Comparison of ENCODE assay signal across 27 cellular contexts in the genomic region with DNA sequence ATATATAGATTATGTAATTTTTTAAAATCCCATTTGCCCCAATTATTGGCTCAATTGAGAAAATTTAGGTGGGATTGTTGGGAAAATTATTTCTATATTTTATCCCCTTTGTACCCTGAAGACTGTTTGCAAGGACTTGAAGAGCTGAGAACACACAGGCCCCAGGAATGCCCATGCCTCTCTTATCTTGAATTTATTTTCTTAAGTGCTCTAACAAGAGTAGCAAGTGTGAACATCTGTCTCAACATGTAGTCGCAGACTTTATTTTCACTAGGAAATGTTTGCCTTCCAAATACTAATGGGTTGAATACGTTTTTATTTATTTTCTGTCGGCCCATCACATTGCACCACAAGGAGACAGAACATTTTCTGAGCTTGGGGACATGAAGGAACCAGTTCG.
"Had no signal": no experiment of that assay in that cellular context is flagged by ENCODE, and none has a peak within 500 bp of the region (broad histone marks: within the 10 kb centered on the region; RNA-seq: fewer than 3 reads in every experiment).

No MANE protein-coding gene starts in this region.

- H3K27ac ChIP-seq: ascending aorta, VCaP had no signal

- DNase-seq: activated B cell treated with CpG ODN at 0.5 μM for 24 hours; activated CD4-positive, alpha-beta memory T cell treated with anti-CD3 and anti-CD28 coated beads for 36 hours; activated CD4-positive, alpha-beta T cell treated with anti-CD3 and anti-CD28 coated beads for 4 hours; activated CD4-positive, alpha-beta T cell treated with anti-CD3 and anti-CD28 coated beads, Interleukin-2, amount 10 ng/mL, durations not matched to agents 24 days and 14 days; activated CD4-positive, alpha-beta T cell treated with anti-CD3 and anti-CD28 coated beads, Interleukin-2, amount 50 U/mL, for 1 hour; activated CD4-positive, alpha-beta T cell treated with anti-CD3 and anti-CD28 coated beads, Interleukin-2, amount 50 U/mL, for 4 hours; activated CD4-positive, CD25-positive, alpha-beta regulatory T cell treated with anti-CD3 and anti-CD28 coated beads, Interleukin-2, amount 50 U/mL, for 72 hours; activated CD8-positive, alpha-beta memory T cell treated with anti-CD3 and anti-CD28 coated beads, Interleukin-2, amount 10 ng/mL, durations not matched to agents 7 days and 5 days; activated CD8-positive, alpha-beta memory T cell treated with anti-CD3 and anti-CD28 coated beads, Interleukin-2, amount 50 U/mL, for 48 hours; activated CD8-positive, alpha-beta T cell treated with anti-CD3 and anti-CD28 coated beads for 36 hours; activated effector memory CD4-positive, alpha-beta T cell treated with Interleukin-2 at 50 U/mL for 16 hours; activated gamma-delta T cell; activated naive CD4-positive, alpha-beta T cell treated with anti-CD3 and anti-CD28 coated beads, Interleukin-2, amount 10 ng/mL, durations not matched to agents 7 days and 5 days; activated naive CD4-positive, alpha-beta T cell treated with Interleukin-2 at 50 U/mL for 16 hours; activated naive CD8-positive, alpha-beta T cell treated with anti-CD3 and anti-CD28 coated beads, Interleukin-2, amount 10 ng/mL, durations not matched to agents 7 days and 5 days; activated naive CD8-positive, alpha-beta T cell treated with anti-CD3 and anti-CD28 coated beads, Interleukin-2, amount 50 U/mL, for 24 hours; activated T-cell treated with anti-CD3 and anti-CD28 coated beads, Interleukin-2, amount 50 U/mL, for 24 hours; activated T-cell treated with anti-CD3 and anti-CD28 coated beads, Interleukin-2, amount 50 U/mL, for 48 hours; amygdala; anterior cingulate cortex; central memory CD4-positive, alpha-beta T cell; T-helper 1 cell; T-helper 2 cell; T-helper 9 cell had no signal

- ATAC-seq: activated CD8-positive, alpha-beta memory T cell treated with anti-CD3 and anti-CD28 coated beads, Interleukin-2, amount 10 ng/mL, durations not matched to agents 7 days and 5 days; activated CD8-positive, alpha-beta T cell treated with anti-CD3 and anti-CD28 coated beads for 36 hours; activated naive CD8-positive, alpha-beta T cell treated with anti-CD3 and anti-CD28 coated beads, Interleukin-2, amount 50 U/mL, for 24 hours had no signal

- H3K9me3 ChIP-seq: ascending aorta had no signal

- H3K27me3 ChIP-seq: ascending aorta had no signal

- H3K4me1 ChIP-seq: ascending aorta had no signal

- H3K4me3 ChIP-seq: ascending aorta had no signal

- H3K36me3 ChIP-seq: ascending aorta had no signal

- FAIRE-seq: TTC549 had no signal
